ENCODE assay signal across 1 cellular context in genomic region chr16:67841816-67842508, GRCh38.
A peak's percentile ranks its signal among the peaks of the same experiment; 100 is the strongest.
TF ChIP-seq lines count a peak whose summit lies in the region.

THAP11 (plus strand) TSS chr16:67842320; CDS start chr16:67842555, 235 bp downstream.

TF ChIP-seq in HepG2, 621 proteins besides CTCF, POLR2A, EP300 and RAD21 (continued from another document and continues in another):
- TF ChIP-seq GLI4 (CRISPR knock-in tag; IDR thresholded peaks at IDR 0.05; ENCODE audit: borderline replicate concordance) (0 out of 2 replicates have a peak, but pooled peaks have one; percentile 58), SRSF1 (optimal IDR thresholded peaks at IDR 0.05; ENCODE audit: low read depth, low read length) (peak; percentile 89), PITX1 (CRISPR knock-in tag; IDR thresholded peaks at IDR 0.05) (no peak; the same call in 1 of the 2 replicates), ZNF720 (CRISPR knock-in tag; IDR thresholded peaks at IDR 0.05) (0 out of 2 replicates have a peak, but pooled peaks have one; percentile 27), SIN3A (IDR thresholded peaks at IDR 0.05; ENCODE audit: borderline replicate concordance, low read depth, low read length) (peak; percentile 84; the same call in 1 of the 2 replicates), MIXL1 (CRISPR knock-in tag; IDR thresholded peaks at IDR 0.05) (peak; percentile 81), ATF7-NPFF (CRISPR knock-in tag; IDR thresholded peaks at IDR 0.05; ENCODE audit: low read depth) (peak; percentile 12; the same call in 1 of the 2 replicates), RBFOX2 (IDR thresholded peaks at IDR 0.05; ENCODE audit: low read depth, low read length) (peak; percentile 87), FUBP1 (CRISPR knock-in tag; IDR thresholded peaks at IDR 0.05; ENCODE audit: borderline replicate concordance) (peak; percentile 79; the same call in 1 of the 2 replicates), CBX2 (IDR thresholded peaks at IDR 0.05; ENCODE audit: low read depth, low read length) (no peak), CBX2 (CRISPR knock-in tag; IDR thresholded peaks at IDR 0.05; ENCODE audit: low read depth) (0 out of 2 replicates have a peak, but pooled peaks have one; percentile 53), ESRRA (CRISPR knock-in tag; IDR thresholded peaks at IDR 0.05; ENCODE audit: low read depth) (no peak), ZNF639 (CRISPR knock-in tag; conservative IDR thresholded peaks at IDR 0.05) (no peak; the same call in 1 of the 2 replicates), RFXANK (CRISPR knock-in tag; IDR thresholded peaks at IDR 0.05) (0 out of 2 replicates have a peak, but pooled peaks have one; percentile 24), ZNF431 (CRISPR knock-in tag; IDR thresholded peaks at IDR 0.05; ENCODE audit: borderline replicate concordance, low read depth) (0 out of 2 replicates have a peak, but pooled peaks have one; percentile 38), TEAD2 (CRISPR knock-in tag; IDR thresholded peaks at IDR 0.05) (no peak), TFE3 (CRISPR knock-in tag; IDR thresholded peaks at IDR 0.05) (peak; percentile 57; the same call in 1 of the 2 replicates), FOXO1 (CRISPR knock-in tag; IDR thresholded peaks at IDR 0.05) (peak; percentile 46; the same call in 1 of the 2 replicates), NRL (CRISPR knock-in tag; IDR thresholded peaks at IDR 0.05; ENCODE audit: borderline replicate concordance) (peak; percentile 57; the same call in 1 of the 2 replicates), HCFC1 (IDR thresholded peaks at IDR 0.05; ENCODE audit: low read depth, low read length) (peak; percentile 95), HMGA1 (CRISPR knock-in tag; conservative IDR thresholded peaks at IDR 0.05) (no peak), NFYB (CRISPR knock-in tag; IDR thresholded peaks at IDR 0.05) (no peak; the same call in 1 of the 2 replicates), MEIS2 (CRISPR knock-in tag; IDR thresholded peaks at IDR 0.05) (peak; percentile 15), MAZ (IDR thresholded peaks at IDR 0.05; ENCODE audit: borderline replicate concordance, low read depth, low read length) (no peak), MAZ (CRISPR knock-in tag; IDR thresholded peaks at IDR 0.05; ENCODE audit: low read depth) (peak; percentile 86), ZFP82 (CRISPR knock-in tag; IDR thresholded peaks at IDR 0.05; ENCODE audit: borderline replicate concordance) (0 out of 2 replicates have a peak, but pooled peaks have one; percentile 31), MYNN (CRISPR knock-in tag; IDR thresholded peaks at IDR 0.05; ENCODE audit: low read depth) (0 out of 2 replicates have a peak, but pooled peaks have one; percentile 75), BRD4 (CRISPR knock-in tag; IDR thresholded peaks at IDR 0.05) (peak; percentile 8; the same call in 1 of the 2 replicates), PPARG (CRISPR knock-in tag; conservative IDR thresholded peaks at IDR 0.05) (peak; percentile 66), ISL2 (CRISPR knock-in tag; IDR thresholded peaks at IDR 0.05) (no peak; the same call in 1 of the 2 replicates), AGO2 (optimal IDR thresholded peaks at IDR 0.05; ENCODE audit: low read depth, low read length) (no peak), SOX5 (CRISPR knock-in tag; IDR thresholded peaks at IDR 0.05; ENCODE audit: borderline replicate concordance) (peak; percentile 23; the same call in 1 of the 2 replicates), AKAP8 (CRISPR knock-in tag; IDR thresholded peaks at IDR 0.05) (no peak), HOXA3 (CRISPR knock-in tag; IDR thresholded peaks at IDR 0.05) (peak; percentile 65; the same call in 1 of the 2 replicates), SP4 (CRISPR knock-in tag; IDR thresholded peaks at IDR 0.05) (peak; percentile 83; the same call in 1 of the 2 replicates), ZBTB42 (CRISPR knock-in tag; IDR thresholded peaks at IDR 0.05) (0 out of 2 replicates have a peak, but pooled peaks have one; percentile 66), ZNF451 (CRISPR knock-in tag; IDR thresholded peaks at IDR 0.05) (0 out of 2 replicates have a peak, but pooled peaks have one; percentile 22), ZFP90 (CRISPR knock-in tag; IDR thresholded peaks at IDR 0.05; ENCODE audit: borderline replicate concordance) (0 out of 2 replicates have a peak, but pooled peaks have one; percentile 55), SKI (IDR thresholded peaks at IDR 0.05; ENCODE audit: partially characterized antibody) (peak; percentile 47), MXD3 (CRISPR knock-in tag; IDR thresholded peaks at IDR 0.05) (peak; percentile 65; the same call in 1 of the 2 replicates), PCBP2 (optimal IDR thresholded peaks at IDR 0.05; ENCODE audit: low read depth, low read length, poor library complexity, severe bottlenecking) (no peak), NFATC3 (CRISPR knock-in tag; IDR thresholded peaks at IDR 0.05) (no peak), ZNF574 (CRISPR knock-in tag; IDR thresholded peaks at IDR 0.05) (peak; percentile 89), PLRG1 (conservative IDR thresholded peaks at IDR 0.05) (no peak), ZNF543 (CRISPR knock-in tag; IDR thresholded peaks at IDR 0.05) (no peak), ATF1 (CRISPR knock-in tag; IDR thresholded peaks at IDR 0.05) (no peak), ZNF605 (CRISPR knock-in tag; IDR thresholded peaks at IDR 0.05) (0 out of 2 replicates have a peak, but pooled peaks have one; percentile 5), AHDC1 (CRISPR knock-in tag; IDR thresholded peaks at IDR 0.05; ENCODE audit: borderline replicate concordance) (no peak), ZSCAN31 (CRISPR knock-in tag; IDR thresholded peaks at IDR 0.05; ENCODE audit: low read depth) (peak; percentile 71; the same call in 1 of the 2 replicates), REST (IDR thresholded peaks at IDR 0.05; ENCODE audit: borderline replicate concordance in 1 of 2, low read depth in 1 of 2, low read length in 2 of 2) (no peak; a peak in 1 of 4 replicates)
